Comparison of ENCODE assay signal across 5 cellular contexts in the genomic region with DNA sequence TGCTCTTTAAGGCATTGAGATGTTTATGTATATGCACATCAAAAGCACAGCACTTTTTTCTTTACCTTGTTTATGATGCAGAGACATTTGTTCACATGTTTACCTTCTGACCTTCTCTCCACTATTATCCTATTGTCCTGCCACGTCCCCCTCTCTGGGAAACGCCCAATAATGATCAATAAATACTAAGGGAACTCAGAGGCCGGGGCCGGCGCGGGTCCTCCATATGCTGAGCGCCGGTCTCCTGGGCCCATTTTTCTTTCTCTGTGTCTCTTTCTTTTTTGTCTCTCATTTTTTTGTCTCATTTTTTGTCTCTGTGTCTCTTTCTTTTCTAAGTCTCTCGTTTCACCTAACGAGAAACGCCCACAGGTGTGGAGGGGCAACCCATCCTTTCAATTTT. TPM values are rescaled to one million over a fixed set of nuclear protein-coding genes. Genes with fewer than 3 reads are reported as not detected.
"Had no signal": no experiment of that assay in that cellular context is flagged by ENCODE, and none has a peak within 500 bp of the region (broad histone marks: within the 10 kb centered on the region; RNA-seq: fewer than 3 reads in every experiment).

No MANE protein-coding gene starts in this region.

RNA-seq across cellular contexts. Expression of gene CENPA, which starts 35.4 kb away (rescaled TPM):
- polyA plus RNA-seq: aorta had no signal

RNA-seq across cellular contexts. Expression of gene KCNK3, which starts 58.0 kb away (rescaled TPM):
- total RNA-seq: activated CD8-positive, alpha-beta memory T cell treated with anti-CD3 and anti-CD28 coated beads for 36 hours; activated T-cell treated with anti-CD3 and anti-CD28 coated beads, Interleukin-2, amount 50 U/mL, for 72 hours; endothelial cell of umbilical vein; pulmonary artery endothelial cell had no signal
- polyA plus RNA-seq: endothelial cell of umbilical vein had no signal
